ENCODE assay signal across 8 cellular contexts in the genomic region with DNA sequence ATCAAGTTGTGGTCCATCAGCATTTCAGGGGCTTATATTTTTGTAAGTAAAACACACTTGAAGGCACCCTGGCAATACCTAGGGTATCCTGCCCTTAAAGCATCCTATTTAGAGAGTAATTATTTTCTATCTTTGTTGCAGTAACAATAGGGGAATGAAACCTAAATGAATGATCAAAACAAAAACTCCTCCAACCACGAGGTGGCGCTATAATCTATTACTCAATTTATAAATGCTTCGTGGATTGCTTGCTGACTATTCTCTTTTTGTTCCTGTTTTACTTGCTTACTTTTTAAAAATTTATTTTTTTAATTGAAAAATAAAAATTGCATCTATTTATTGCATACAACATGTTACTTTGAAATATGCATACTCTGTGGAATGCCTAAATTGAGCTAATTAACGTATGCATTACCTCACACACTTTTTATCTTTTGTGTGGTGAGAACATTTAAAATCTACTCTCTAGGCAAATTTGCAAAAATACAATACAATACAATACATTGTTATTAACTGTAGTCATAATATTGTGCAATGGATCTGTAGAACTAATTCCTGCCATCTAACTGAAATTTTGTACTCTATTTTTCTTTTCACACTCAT.
DNase-seq lines count a peak whose midpoint lies in the region; ATAC-seq and TF ChIP-seq lines count a peak whose summit lies in the region.

No MANE protein-coding gene starts in this region.

- H3K36me3 Mint-ChIP-seq in effector memory CD8-positive, alpha-beta T cell (ENCODE audit: insufficient read depth) = no peaks in the 10 kb centered on the region

- H3K4me3 Mint-ChIP-seq in effector memory CD8-positive, alpha-beta T cell = no peak overlapping the region

- peak; percentile 72 for ATAC-seq in SK-N-SH treated with all-trans-retinoic acid at 6 μM for 48 hours
- no peak for ATAC-seq in GM21825 (IDR thresholded peaks at IDR 0.05; ENCODE audit: unreplicated experiment)
- ATAC-seq in effector memory CD8-positive, alpha-beta T cell (replicated peaks) = no peak

- peaks cover 0 to 4% of the 10 kb centered on the region in 2 donors for H3K4me1 Mint-ChIP-seq in effector memory CD8-positive, alpha-beta T cell (ENCODE audit: low read depth in 2 of 2)

- DNase-seq in activated CD4-positive, alpha-beta T cell treated with anti-CD3 and anti-CD28 coated beads for 48 hours = peak; percentile 42
- no peak for DNase-seq in activated CD4-positive, alpha-beta T cell treated with anti-CD3 and anti-CD28 coated beads, Interleukin-2, amount 50 U/mL, for 4 hours
- DNase-seq in KG1 (lab: John Stamatoyannopoulos, UW) = peak; percentile 42
- DNase-seq in glomerular visceral epithelial cell (ENCODE audit: extremely low spot score) = peak; percentile 47
- DNase-seq in superior temporal gyrus (ENCODE audit: extremely low spot score) = peak; percentile 94
- no peak for DNase-seq in effector memory CD8-positive, alpha-beta T cell

- no peaks in the 10 kb centered on the region for H3K27me3 Mint-ChIP-seq in effector memory CD8-positive, alpha-beta T cell

- H3K9me3 Mint-ChIP-seq in effector memory CD8-positive, alpha-beta T cell = no peaks in the 10 kb centered on the region

- no peak overlapping the region for H3K27ac Mint-ChIP-seq in effector memory CD8-positive, alpha-beta T cell

TF ChIP-seq in SK-N-SH treated with all-trans-retinoic acid at 6 μM for 48 hours, 23 proteins besides CTCF, POLR2A, EP300 and RAD21:
- TF ChIP-seq GLIS3 (CRISPR knock-in tag; IDR thresholded peaks at IDR 0.05) (no peak), ZNF565 (CRISPR knock-in tag; conservative IDR thresholded peaks at IDR 0.05; ENCODE audit: low read depth) (no peak), PPARA (CRISPR knock-in tag; IDR thresholded peaks at IDR 0.05; ENCODE audit: borderline replicate concordance) (no peak), TOX (CRISPR knock-in tag; IDR thresholded peaks at IDR 0.05; ENCODE audit: borderline replicate concordance) (no peak), CSDC2 (CRISPR knock-in tag; IDR thresholded peaks at IDR 0.05) (no peak), BACH2 (CRISPR knock-in tag; IDR thresholded peaks at IDR 0.05; ENCODE audit: borderline replicate concordance) (no peak), RARB (CRISPR knock-in tag; IDR thresholded peaks at IDR 0.05) (no peak), ZFP30 (CRISPR knock-in tag; IDR thresholded peaks at IDR 0.05) (no peak)
- TF ChIP-seq, protein P1, sequence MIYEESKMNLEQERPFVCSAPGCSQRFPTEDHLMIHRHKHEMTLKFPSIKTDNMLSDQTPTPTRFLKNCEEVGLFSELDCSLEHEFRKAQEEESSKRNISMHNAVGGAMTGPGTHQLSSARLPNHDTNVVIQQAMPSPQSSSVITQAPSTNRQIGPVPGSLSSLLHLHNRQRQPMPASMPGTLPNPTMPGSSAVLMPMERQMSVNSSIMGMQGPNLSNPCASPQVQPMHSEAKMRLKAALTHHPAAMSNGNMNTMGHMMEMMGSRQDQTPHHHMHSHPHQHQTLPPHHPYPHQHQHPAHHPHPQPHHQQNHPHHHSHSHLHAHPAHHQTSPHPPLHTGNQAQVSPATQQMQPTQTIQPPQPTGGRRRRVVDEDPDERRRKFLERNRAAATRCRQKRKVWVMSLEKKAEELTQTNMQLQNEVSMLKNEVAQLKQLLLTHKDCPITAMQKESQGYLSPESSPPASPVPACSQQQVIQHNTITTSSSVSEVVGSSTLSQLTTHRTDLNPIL (CRISPR knock-in tag; IDR thresholded peaks at IDR 0.05; ENCODE audit: low read depth) = no peak
- TF ChIP-seq, protein P2, sequence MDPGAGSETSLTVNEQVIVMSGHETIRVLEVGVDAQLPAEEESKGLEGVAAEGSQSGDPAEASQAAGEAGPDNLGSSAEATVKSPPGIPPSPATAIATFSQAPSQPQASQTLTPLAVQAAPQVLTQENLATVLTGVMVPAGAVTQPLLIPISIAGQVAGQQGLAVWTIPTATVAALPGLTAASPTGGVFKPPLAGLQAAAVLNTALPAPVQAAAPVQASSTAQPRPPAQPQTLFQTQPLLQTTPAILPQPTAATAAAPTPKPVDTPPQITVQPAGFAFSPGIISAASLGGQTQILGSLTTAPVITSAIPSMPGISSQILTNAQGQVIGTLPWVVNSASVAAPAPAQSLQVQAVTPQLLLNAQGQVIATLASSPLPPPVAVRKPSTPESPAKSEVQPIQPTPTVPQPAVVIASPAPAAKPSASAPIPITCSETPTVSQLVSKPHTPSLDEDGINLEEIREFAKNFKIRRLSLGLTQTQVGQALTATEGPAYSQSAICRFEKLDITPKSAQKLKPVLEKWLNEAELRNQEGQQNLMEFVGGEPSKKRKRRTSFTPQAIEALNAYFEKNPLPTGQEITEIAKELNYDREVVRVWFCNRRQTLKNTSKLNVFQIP (CRISPR knock-in tag; IDR thresholded peaks at IDR 0.05; ENCODE audit: borderline replicate concordance, low read depth) = no peak
- TF ChIP-seq, protein P3, sequence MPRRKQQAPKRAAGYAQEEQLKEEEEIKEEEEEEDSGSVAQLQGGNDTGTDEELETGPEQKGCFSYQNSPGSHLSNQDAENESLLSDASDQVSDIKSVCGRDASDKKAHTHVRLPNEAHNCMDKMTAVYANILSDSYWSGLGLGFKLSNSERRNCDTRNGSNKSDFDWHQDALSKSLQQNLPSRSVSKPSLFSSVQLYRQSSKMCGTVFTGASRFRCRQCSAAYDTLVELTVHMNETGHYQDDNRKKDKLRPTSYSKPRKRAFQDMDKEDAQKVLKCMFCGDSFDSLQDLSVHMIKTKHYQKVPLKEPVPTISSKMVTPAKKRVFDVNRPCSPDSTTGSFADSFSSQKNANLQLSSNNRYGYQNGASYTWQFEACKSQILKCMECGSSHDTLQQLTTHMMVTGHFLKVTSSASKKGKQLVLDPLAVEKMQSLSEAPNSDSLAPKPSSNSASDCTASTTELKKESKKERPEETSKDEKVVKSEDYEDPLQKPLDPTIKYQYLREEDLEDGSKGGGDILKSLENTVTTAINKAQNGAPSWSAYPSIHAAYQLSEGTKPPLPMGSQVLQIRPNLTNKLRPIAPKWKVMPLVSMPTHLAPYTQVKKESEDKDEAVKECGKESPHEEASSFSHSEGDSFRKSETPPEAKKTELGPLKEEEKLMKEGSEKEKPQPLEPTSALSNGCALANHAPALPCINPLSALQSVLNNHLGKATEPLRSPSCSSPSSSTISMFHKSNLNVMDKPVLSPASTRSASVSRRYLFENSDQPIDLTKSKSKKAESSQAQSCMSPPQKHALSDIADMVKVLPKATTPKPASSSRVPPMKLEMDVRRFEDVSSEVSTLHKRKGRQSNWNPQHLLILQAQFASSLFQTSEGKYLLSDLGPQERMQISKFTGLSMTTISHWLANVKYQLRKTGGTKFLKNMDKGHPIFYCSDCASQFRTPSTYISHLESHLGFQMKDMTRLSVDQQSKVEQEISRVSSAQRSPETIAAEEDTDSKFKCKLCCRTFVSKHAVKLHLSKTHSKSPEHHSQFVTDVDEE (CRISPR knock-in tag; IDR thresholded peaks at IDR 0.05) = no peak

Comparison
In these comparisons a context has a peak if more than half of its experiments do, and no peak if none do; other contexts are left out.
1. DNase-seq: peak in activated CD4-positive, alpha-beta T cell treated with anti-CD3 and anti-CD28 coated beads for 48 hours (single experiment), KG1 (single experiment), glomerular visceral epithelial cell (single experiment) and superior temporal gyrus (single experiment); none in activated CD4-positive, alpha-beta T cell treated with anti-CD3 and anti-CD28 coated beads, Interleukin-2, amount 50 U/mL, for 4 hours (0 of 2) and effector memory CD8-positive, alpha-beta T cell (0 of 3).